In the genomic region with DNA sequence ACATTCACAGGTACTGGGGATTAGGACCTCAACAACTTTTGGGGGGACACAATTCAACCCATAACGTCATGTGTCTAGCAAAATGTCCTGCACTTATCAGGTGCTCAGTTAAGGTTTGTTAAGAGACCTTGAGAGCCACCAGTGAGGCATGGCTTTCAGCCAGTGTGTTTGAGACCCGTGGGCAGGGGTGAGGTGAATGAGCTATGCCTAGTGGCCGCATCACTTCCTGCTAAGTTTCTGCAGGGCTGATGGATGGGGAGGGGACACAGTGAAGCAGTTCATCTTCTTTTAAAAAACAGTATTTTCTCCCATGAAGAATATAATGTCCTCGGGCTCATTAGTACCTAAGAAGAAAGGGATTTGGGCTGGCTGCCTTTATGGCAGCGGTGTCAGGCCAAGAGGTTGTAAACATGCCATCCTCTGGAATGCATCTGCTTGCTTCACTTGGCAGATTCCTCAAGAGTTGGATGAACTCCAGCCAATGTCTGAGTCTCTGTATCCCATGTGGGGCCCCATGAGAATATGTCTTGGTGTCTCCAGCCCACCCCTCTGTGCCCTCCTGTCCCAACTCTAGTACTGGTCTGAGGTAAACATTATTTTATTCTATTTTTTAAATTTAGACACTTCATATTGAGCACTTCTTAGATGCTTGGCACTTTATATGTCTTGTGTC, we compare ENCODE assay signal across 18 cellular contexts.
DNase-seq lines count a peak whose midpoint lies in the region; ATAC-seq and TF ChIP-seq lines count a peak whose summit lies in the region.
"Had no signal": no experiment of that assay in that cellular context is flagged by ENCODE, and none has a peak within 500 bp of the region (broad histone marks: within the 10 kb centered on the region; RNA-seq: fewer than 3 reads in every experiment).

No MANE protein-coding gene starts in this region.

- no peak overlapping the region for H3K4me3 ChIP-seq in RWPE2 (ENCODE audit: severe bottlenecking)
- H3K4me3 ChIP-seq in hepatocyte = no peak overlapping the region
- no peak overlapping the region for H3K4me3 ChIP-seq in suprapubic skin

- H3K27ac ChIP-seq in RWPE2 (ENCODE audit: poor library complexity, severe bottlenecking) (no peak overlapping the region), hepatocyte (no peak overlapping the region), suprapubic skin (no peak overlapping the region)
- H3K27ac ChIP-seq: KMS-11 had no signal

- H3K4me3 Mint-ChIP-seq in stimulated activated naive CD8-positive, alpha-beta T cell treated with anti-CD3 and anti-CD28 coated beads, Interleukin-15, amount 100 ng/mL, for 72 hours = no peak overlapping the region
- H3K4me3 Mint-ChIP-seq: activated CD4-positive, alpha-beta memory T cell treated with anti-CD3 and anti-CD28 coated beads for 36 hours; activated T-cell treated with anti-CD3 and anti-CD28 coated beads, Interleukin-2, amount 50 U/mL, for 72 hours; natural killer cell treated with Interleukin-12 subunit alpha and Interleukin-12 subunit beta and Interleukin-15 and Interleukin-18, amount 100 ng/mL, for 72 hours had no signal

- no peaks in the 10 kb centered on the region for H3K27me3 Mint-ChIP-seq in stimulated activated naive CD8-positive, alpha-beta T cell treated with anti-CD3 and anti-CD28 coated beads, Interleukin-15, amount 100 ng/mL, for 72 hours
- H3K27me3 Mint-ChIP-seq: activated CD4-positive, alpha-beta memory T cell treated with anti-CD3 and anti-CD28 coated beads for 36 hours had no signal

- no peaks in the 10 kb centered on the region for H3K79me2 ChIP-seq in hepatocyte

- no peaks in the 10 kb centered on the region for H3K4me1 Mint-ChIP-seq in stimulated activated naive CD8-positive, alpha-beta T cell treated with anti-CD3 and anti-CD28 coated beads, Interleukin-15, amount 100 ng/mL, for 72 hours

- no peak overlapping the region for H2AFZ ChIP-seq in hepatocyte

- TF ChIP-seq POLR2A in suprapubic skin (IDR thresholded peaks at IDR 0.05) = no peak

- no peak for TF ChIP-seq EP300 in suprapubic skin (IDR thresholded peaks at IDR 0.05)

- TF ChIP-seq CTCF in RWPE2 (IDR thresholded peaks at IDR 0.05; ENCODE audit: poor library complexity, severe bottlenecking) (no peak), hepatocyte (IDR thresholded peaks at IDR 0.05; ENCODE audit: poor library complexity) (no peak), suprapubic skin (IDR thresholded peaks at IDR 0.05) (no peak)

- no peak overlapping the region for H3K27ac Mint-ChIP-seq in stimulated activated naive CD8-positive, alpha-beta T cell treated with anti-CD3 and anti-CD28 coated beads, Interleukin-15, amount 100 ng/mL, for 72 hours
- H3K27ac Mint-ChIP-seq: activated CD4-positive, alpha-beta memory T cell treated with anti-CD3 and anti-CD28 coated beads for 36 hours; activated T-cell treated with anti-CD3 and anti-CD28 coated beads, Interleukin-2, amount 50 U/mL, for 72 hours; natural killer cell treated with Interleukin-12 subunit alpha and Interleukin-12 subunit beta and Interleukin-15 and Interleukin-18, amount 100 ng/mL, for 72 hours had no signal

- no peaks in the 10 kb centered on the region for H3K9me2 ChIP-seq in hepatocyte (replicated peaks; ENCODE audit: insufficient read depth)

- H3K27me3 ChIP-seq in RWPE2 (ENCODE audit: insufficient read depth, poor library complexity, severe bottlenecking) = no peaks in the 10 kb centered on the region
- no peaks in the 10 kb centered on the region for H3K27me3 ChIP-seq in hepatocyte
- no peaks in the 10 kb centered on the region for H3K27me3 ChIP-seq in suprapubic skin

- no peaks in the 10 kb centered on the region for H4K20me1 ChIP-seq in hepatocyte (ENCODE audit: insufficient read depth, poor library complexity, severe bottlenecking)

- DNase-seq in stimulated activated naive CD8-positive, alpha-beta T cell treated with anti-CD3 and anti-CD28 coated beads, Interleukin-15, Interleukin-2, amounts not matched to agents 100 U/mL and 50 U/mL, for 24 hours = no peak
- no peak for DNase-seq in stimulated activated naive CD8-positive, alpha-beta T cell treated with anti-CD3 and anti-CD28 coated beads, Interleukin-15, amount 100 ng/mL, for 72 hours
- no peak for DNase-seq in RWPE2 (ENCODE audit: low spot score)
- DNase-seq in fibroblast of gingiva (ENCODE audit: low read depth) = peak; percentile 52
- DNase-seq in hepatocyte (ENCODE audit: low spot score) = no peak
- DNase-seq in suprapubic skin (ENCODE audit: low spot score in 2 of 2) = no peak
- DNase-seq: activated CD4-positive, alpha-beta memory T cell treated with anti-CD3 and anti-CD28 coated beads for 36 hours; activated T-cell treated with anti-CD3 and anti-CD28 coated beads, Interleukin-2, amount 50 U/mL, for 72 hours; central memory CD4-positive, alpha-beta T cell; effector CD8-positive, alpha-beta T cell; islet precursor cell; mesenchymal stem cell; NCI-H2171 treated with DMSO at 0.1 percent for 48 hours; stimulated activated naive CD4-positive, alpha-beta T cell treated with Interleukin-2 at 50 U/mL for 16 hours had no signal

- H3K9me3 Mint-ChIP-seq in stimulated activated naive CD8-positive, alpha-beta T cell treated with anti-CD3 and anti-CD28 coated beads, Interleukin-15, amount 100 ng/mL, for 72 hours = no peaks in the 10 kb centered on the region
- H3K9me3 Mint-ChIP-seq: activated CD4-positive, alpha-beta memory T cell treated with anti-CD3 and anti-CD28 coated beads for 36 hours; activated T-cell treated with anti-CD3 and anti-CD28 coated beads, Interleukin-2, amount 50 U/mL, for 72 hours; natural killer cell treated with Interleukin-12 subunit alpha and Interleukin-12 subunit beta and Interleukin-15 and Interleukin-18, amount 100 ng/mL, for 72 hours had no signal

- H3K36me3 ChIP-seq in RWPE2 (ENCODE audit: low read depth) = no peaks in the 10 kb centered on the region
- no peaks in the 10 kb centered on the region for H3K36me3 ChIP-seq in hepatocyte (replicated peaks; ENCODE audit: insufficient read depth, low read depth)
- no peaks in the 10 kb centered on the region for H3K36me3 ChIP-seq in suprapubic skin

- H3K9me3 ChIP-seq in RWPE2 (ENCODE audit: severe bottlenecking) (no peaks in the 10 kb centered on the region), hepatocyte (ENCODE audit: low read depth) (no peaks in the 10 kb centered on the region), suprapubic skin (no peaks in the 10 kb centered on the region)

- H3K4me1 ChIP-seq in RWPE2 (ENCODE audit: insufficient read depth, poor library complexity, severe bottlenecking) = no peaks in the 10 kb centered on the region
- H3K4me1 ChIP-seq in hepatocyte (ENCODE audit: insufficient read depth) = no peaks in the 10 kb centered on the region
- H3K4me1 ChIP-seq in suprapubic skin = no peaks in the 10 kb centered on the region

- peak; percentile 36 for ATAC-seq in stimulated activated naive CD8-positive, alpha-beta T cell treated with anti-CD3 and anti-CD28 coated beads, Interleukin-15, Interleukin-2, amounts not matched to agents 100 U/mL and 50 U/mL, for 24 hours
- no peak for ATAC-seq in stimulated activated naive CD8-positive, alpha-beta T cell treated with anti-CD3 and anti-CD28 coated beads, Interleukin-15, amount 100 ng/mL, for 72 hours
- ATAC-seq in RWPE2 (ENCODE audit: low read depth) (0 out of 3 replicates have a peak, but pooled peaks have one; percentile 38), HG03342 (IDR thresholded peaks at IDR 0.05; ENCODE audit: unreplicated experiment) (no peak), HG02870 (IDR thresholded peaks at IDR 0.05; ENCODE audit: unreplicated experiment) (no peak)
- ATAC-seq: natural killer cell treated with Interleukin-12 subunit alpha and Interleukin-12 subunit beta and Interleukin-15 and Interleukin-18, amount 100 ng/mL, for 72 hours had no signal

- 70% methylated on average over 5 of the region's 5 CpGs for WGBS in hepatocyte (ENCODE audit: low lambda C conversion rate, missing lambda C conversion rate)
- 41% methylated on average over 5 of the region's 5 CpGs for WGBS in suprapubic skin

- H3K4me2 ChIP-seq in hepatocyte = no peak overlapping the region
- H3K4me2 ChIP-seq: KMS-11 had no signal

Comparison
In these comparisons a context has a peak if more than half of its experiments do, and no peak if none do; other contexts are left out.
1. ATAC-seq: peak in stimulated activated naive CD8-positive, alpha-beta T cell treated with anti-CD3 and anti-CD28 coated beads, Interleukin-15, Interleukin-2, amounts not matched to agents 100 U/mL and 50 U/mL, for 24 hours (single experiment) and RWPE2 (single experiment); none in stimulated activated naive CD8-positive, alpha-beta T cell treated with anti-CD3 and anti-CD28 coated beads, Interleukin-15, amount 100 ng/mL, for 72 hours (single experiment), HG03342 (single experiment) and HG02870 (single experiment).